Comparison of ENCODE assay signal across 11 cellular contexts in genomic region chr17:76191891-76192290, GRCh38. TPM values are rescaled to one million over a fixed set of nuclear protein-coding genes. Genes with fewer than 3 reads are reported as not detected.
A peak's percentile ranks its signal among the peaks of the same experiment; 100 is the strongest.
DNase-seq lines count a peak whose midpoint lies in the region; ATAC-seq lines count a peak whose summit lies in the region.
"Had no signal": no experiment of that assay in that cellular context is flagged by ENCODE, and none has a peak within 500 bp of the region (broad histone marks: within the 10 kb centered on the region; RNA-seq: fewer than 3 reads in every experiment).

No MANE protein-coding gene starts in this region.

- peak overlapping the region; percentile 68 for H3K4me3 Mint-ChIP-seq in activated CD4-positive, alpha-beta T cell treated with anti-CD3 and anti-CD28 coated beads, Interleukin-2, amount 10 ng/mL, durations not matched to agents 24 days and 14 days
- peak overlapping the region; percentile 61 for H3K4me3 Mint-ChIP-seq in activated CD4-positive, alpha-beta memory T cell treated with anti-CD3 and anti-CD28 coated beads for 36 hours
- peak overlapping the region; percentile 61 for H3K4me3 Mint-ChIP-seq in stimulated activated effector memory CD8-positive, alpha-beta T cell treated with anti-CD3 and anti-CD28 coated beads, Interleukin-12 subunit alpha, Interleukin-12 subunit beta, amount 100 ng/mL, for 72 hours

- DNase-seq in activated CD4-positive, alpha-beta T cell treated with anti-CD3 and anti-CD28 coated beads, Interleukin-2, amount 10 ng/mL, durations not matched to agents 24 days and 14 days, result peak; percentile 90
- no peak for DNase-seq in activated CD4-positive, alpha-beta T cell treated with anti-CD3 and anti-CD28 coated beads for 1 hour
- peak; percentile 55 for DNase-seq in activated CD4-positive, alpha-beta memory T cell treated with anti-CD3 and anti-CD28 coated beads for 36 hours
- DNase-seq in stimulated activated effector memory CD8-positive, alpha-beta T cell treated with anti-CD3 and anti-CD28 coated beads, Interleukin-12 subunit alpha, Interleukin-12 subunit beta, amount 100 ng/mL, for 72 hours (ENCODE audit: low spot score in 2 of 2), result peak; percentile 20 to 67
- DNase-seq in NCI-H187 (lab: John Stamatoyannopoulos, UW), result no peak
- DNase-seq in DMS114 treated with DMSO at 0.1 percent for 48 hours (lab: John Stamatoyannopoulos, UW; ENCODE audit: unreplicated experiment), result no peak
- no peak for DNase-seq in NCI-H146 (lab: John Stamatoyannopoulos, UW)
- DNase-seq: right cardiac atrium, upper lobe of left lung had no signal

- intact Hi-C loops in activated CD4-positive, alpha-beta T cell treated with anti-CD3 and anti-CD28 coated beads, Interleukin-2, amount 10 ng/mL, durations not matched to agents 24 days and 14 days (cut with micrococcal nuclease), result loop anchor here (1.0 to 5.0 kb wide), 8 partner anchors 10 to 191 kb away; partner anchors contain the start of genes GALR2 and SRP68
- intact Hi-C loops in activated CD4-positive, alpha-beta memory T cell treated with anti-CD3 and anti-CD28 coated beads for 36 hours (cut with micrococcal nuclease), result loop anchor here (1.0 to 10.0 kb wide), 7 partner anchors 8 to 407 kb away; partner anchors contain the start of genes GALR2, SRP68 and UNK

- H3K27me3 Mint-ChIP-seq in activated CD4-positive, alpha-beta T cell treated with anti-CD3 and anti-CD28 coated beads, Interleukin-2, amount 10 ng/mL, durations not matched to agents 24 days and 14 days, result no peaks in the 10 kb centered on the region
- no peaks in the 10 kb centered on the region for H3K27me3 Mint-ChIP-seq in activated CD4-positive, alpha-beta memory T cell treated with anti-CD3 and anti-CD28 coated beads for 36 hours

- peaks cover 68% of the 10 kb centered on the region for H3K4me1 Mint-ChIP-seq in activated CD4-positive, alpha-beta T cell treated with anti-CD3 and anti-CD28 coated beads, Interleukin-2, amount 10 ng/mL, durations not matched to agents 24 days and 14 days
- H3K4me1 Mint-ChIP-seq in activated CD4-positive, alpha-beta memory T cell treated with anti-CD3 and anti-CD28 coated beads for 36 hours (ENCODE audit: low read depth), result peaks cover 58% of the 10 kb centered on the region
- H3K4me1 Mint-ChIP-seq in stimulated activated effector memory CD8-positive, alpha-beta T cell treated with anti-CD3 and anti-CD28 coated beads, Interleukin-12 subunit alpha, Interleukin-12 subunit beta, amount 100 ng/mL, for 72 hours, result peaks cover 76% of the 10 kb centered on the region

- peak; percentile 63 for ATAC-seq in HG02938 (IDR thresholded peaks at IDR 0.05; ENCODE audit: unreplicated experiment)
- peak; percentile 93 for ATAC-seq in stimulated activated effector memory CD8-positive, alpha-beta T cell treated with anti-CD3 and anti-CD28 coated beads, Interleukin-12 subunit alpha, Interleukin-12 subunit beta, amount 100 ng/mL, for 72 hours
- ATAC-seq: A549, right cardiac atrium had no signal

- peaks cover 40% of the 10 kb centered on the region for H3K36me3 Mint-ChIP-seq in activated CD4-positive, alpha-beta T cell treated with anti-CD3 and anti-CD28 coated beads, Interleukin-2, amount 10 ng/mL, durations not matched to agents 24 days and 14 days (ENCODE audit: low read depth)
- no peaks in the 10 kb centered on the region for H3K36me3 Mint-ChIP-seq in activated CD4-positive, alpha-beta memory T cell treated with anti-CD3 and anti-CD28 coated beads for 36 hours
- H3K36me3 Mint-ChIP-seq in stimulated activated effector memory CD8-positive, alpha-beta T cell treated with anti-CD3 and anti-CD28 coated beads, Interleukin-12 subunit alpha, Interleukin-12 subunit beta, amount 100 ng/mL, for 72 hours, result peaks cover 21% of the 10 kb centered on the region

- H3K9me3 Mint-ChIP-seq in activated CD4-positive, alpha-beta T cell treated with anti-CD3 and anti-CD28 coated beads, Interleukin-2, amount 10 ng/mL, durations not matched to agents 24 days and 14 days, result no peaks in the 10 kb centered on the region
- no peaks in the 10 kb centered on the region for H3K9me3 Mint-ChIP-seq in activated CD4-positive, alpha-beta memory T cell treated with anti-CD3 and anti-CD28 coated beads for 36 hours
- no peaks in the 10 kb centered on the region for H3K9me3 Mint-ChIP-seq in stimulated activated effector memory CD8-positive, alpha-beta T cell treated with anti-CD3 and anti-CD28 coated beads, Interleukin-12 subunit alpha, Interleukin-12 subunit beta, amount 100 ng/mL, for 72 hours

- H3K27ac Mint-ChIP-seq in activated CD4-positive, alpha-beta T cell treated with anti-CD3 and anti-CD28 coated beads, Interleukin-2, amount 10 ng/mL, durations not matched to agents 24 days and 14 days, result peak overlapping the region; percentile 89
- H3K27ac Mint-ChIP-seq in activated CD4-positive, alpha-beta memory T cell treated with anti-CD3 and anti-CD28 coated beads for 36 hours, result peak overlapping the region; percentile 97
- H3K27ac Mint-ChIP-seq in stimulated activated effector memory CD8-positive, alpha-beta T cell treated with anti-CD3 and anti-CD28 coated beads, Interleukin-12 subunit alpha, Interleukin-12 subunit beta, amount 100 ng/mL, for 72 hours, result peak overlapping the region; percentile 93

- POLR2A ChIA-PET in activated CD4-positive, alpha-beta memory T cell treated with anti-CD3 and anti-CD28 coated beads for 36 hours (lab: Charles Lee), result interaction anchor here (1.2 to 15.5 kb wide), 11 partner anchors 9 to 120 kb away, joined by 3 to 298 read pairs (median 8); partner anchors contain the start of genes SRP68 and UBALD2

- CTCF ChIA-PET in activated CD4-positive, alpha-beta memory T cell treated with anti-CD3 and anti-CD28 coated beads for 36 hours (lab: Charles Lee), result interaction anchor here (1.1 to 5.3 kb wide), 9 partner anchors 9 to 88 kb away, joined by 3 to 65 read pairs (median 8); partner anchors contain the start of gene UBALD2

RNA-seq across cellular contexts. Expression of gene RNF157, which starts 48.4 kb away (rescaled TPM):
- total RNA-seq in activated CD4-positive, alpha-beta T cell treated with anti-CD3 and anti-CD28 coated beads, Interleukin-2, amount 10 ng/mL, durations not matched to agents 24 days and 14 days, result 35.0 and 42.4 TPM in 2 replicates
- total RNA-seq in activated CD4-positive, alpha-beta memory T cell treated with anti-CD3 and anti-CD28 coated beads for 36 hours, result 10 to 100 TPM; 25.4 to 28.0 TPM

RNA-seq across cellular contexts. Expression of gene FOXJ1, which starts 50.8 kb away (rescaled TPM):
- 0.07 and 0.35 TPM in 2 replicates for total RNA-seq in activated CD4-positive, alpha-beta T cell treated with anti-CD3 and anti-CD28 coated beads, Interleukin-2, amount 10 ng/mL, durations not matched to agents 24 days and 14 days
- under 1 TPM; 0.22 to 0.29 TPM for total RNA-seq in activated CD4-positive, alpha-beta memory T cell treated with anti-CD3 and anti-CD28 coated beads for 36 hours
- total RNA-seq: right cardiac atrium had no signal

Comparison
In these comparisons a context has a peak if more than half of its experiments do, and no peak if none do; other contexts are left out.
1. DNase-seq: peak in activated CD4-positive, alpha-beta T cell treated with anti-CD3 and anti-CD28 coated beads, Interleukin-2, amount 10 ng/mL, durations not matched to agents 24 days and 14 days (single experiment), activated CD4-positive, alpha-beta memory T cell treated with anti-CD3 and anti-CD28 coated beads for 36 hours (single experiment) and stimulated activated effector memory CD8-positive, alpha-beta T cell treated with anti-CD3 and anti-CD28 coated beads, Interleukin-12 subunit alpha, Interleukin-12 subunit beta, amount 100 ng/mL, for 72 hours (2 of 2); none in activated CD4-positive, alpha-beta T cell treated with anti-CD3 and anti-CD28 coated beads for 1 hour (single experiment), NCI-H187 (0 of 2), DMS114 treated with DMSO at 0.1 percent for 48 hours (single experiment) and NCI-H146 (single experiment).
2. Peak in every context shown above with its lines, with median percentiles within 50 percentile points of each other: H3K27ac Mint-ChIP-seq and H3K4me3 Mint-ChIP-seq.